In genomic region chr19:12513531-12514061, GRCh38 we compare ENCODE assay signal across 14 cellular contexts. TPM values are rescaled to one million over a fixed set of nuclear protein-coding genes. Genes with fewer than 3 reads are reported as not detected.
A peak's percentile ranks its signal among the peaks of the same experiment; 100 is the strongest.
DNase-seq lines count a peak whose midpoint lies in the region; ATAC-seq and TF ChIP-seq lines count a peak whose summit lies in the region.
"Had no signal": no experiment of that assay in that cellular context is flagged by ENCODE, and none has a peak within 500 bp of the region (broad histone marks: within the 10 kb centered on the region; RNA-seq: fewer than 3 reads in every experiment).

No MANE protein-coding gene starts in this region.

- H3K36me3 Mint-ChIP-seq in GM23338 (ENCODE audit: low read depth): peaks cover 44% of the 10 kb centered on the region

- TF ChIP-seq CTCF in GM23338 (conservative IDR thresholded peaks at IDR 0.05; ENCODE audit: low read depth in 2 of 2): peak; percentile 47 to 71

- no peak overlapping the region for H2AK5ac ChIP-seq in mesenchymal stem cell (ENCODE audit: low read length, severe bottlenecking)

- H4K20me1 ChIP-seq in GM23338 (replicated peaks; ENCODE audit: insufficient read depth): no peaks in the 10 kb centered on the region

- ATAC-seq in GM23338 (peak; percentile 62), HG02885 (IDR thresholded peaks at IDR 0.05; ENCODE audit: poor library complexity, unreplicated experiment) (no peak)
- ATAC-seq: GM12878 had no signal

- H3K27ac Mint-ChIP-seq in GM23338: no peak overlapping the region
- H3K27ac Mint-ChIP-seq: mesothelial cell of epicardium had no signal

- no peaks in the 10 kb centered on the region for H3F3A ChIP-seq in GM23338 (replicated peaks; ENCODE audit: low read depth)

- no peak overlapping the region for H3K4me3 Mint-ChIP-seq in GM23338
- H3K4me3 Mint-ChIP-seq: mesothelial cell of epicardium had no signal

- no peak overlapping the region for H2BK120ac ChIP-seq in mesenchymal stem cell (ENCODE audit: low read depth, low read length)

- DNase-seq in GM23338 (ENCODE audit: low spot score) (peak; percentile 75), caudate nucleus (lab: John Stamatoyannopoulos, UW) (peak in 53 of 61 donors; percentile 7 to 93 (median 53)), hypothalamus (lab: John Stamatoyannopoulos, UW) (peak in 43 of 51 donors; percentile 1 to 87 (median 49)), pons (ENCODE audit: low spot score) (peak; percentile 32), SK-N-DZ (ENCODE audit: low spot score) (no peak), mesenchymal stem cell (no peak), NCI-H1436 (lab: John Stamatoyannopoulos, UW) (no peak)
- DNase-seq: KBM-7, NCI-H1417 treated with DMSO at 0.1 percent for 48 hours, NCI-H446 had no signal

- no peak overlapping the region for H3K4me3 ChIP-seq in GM23338
- H3K4me3 ChIP-seq in mesenchymal stem cell (ENCODE audit: insufficient read depth in 1 of 2, low read depth in 1 of 2, low read length in 2 of 2): no peak overlapping the region
- H3K4me3 ChIP-seq: GM12878, suprapubic skin had no signal

- H2BK15ac ChIP-seq in mesenchymal stem cell (ENCODE audit: low read depth, poor library complexity, severe bottlenecking): no peak overlapping the region

- H3K4me1 Mint-ChIP-seq in GM23338: no peaks in the 10 kb centered on the region
- H3K4me1 Mint-ChIP-seq: mesothelial cell of epicardium had no signal

- H3K9me2 ChIP-seq in GM23338 (ENCODE audit: insufficient read depth): peaks cover 8% of the 10 kb centered on the region; the same call in 1 of the 2 replicates

- no peaks in the 10 kb centered on the region for H3K79me2 ChIP-seq in GM23338 (replicated peaks; ENCODE audit: insufficient read depth)

- H2BK5ac ChIP-seq in mesenchymal stem cell (ENCODE audit: low read depth, low read length, poor library complexity, severe bottlenecking): no peak overlapping the region

- H3K4me1 ChIP-seq in GM23338 (ENCODE audit: insufficient read depth) (no peaks in the 10 kb centered on the region), mesenchymal stem cell (ENCODE audit: control insufficient read depth, insufficient read depth, low read depth, low read length) (no peaks in the 10 kb centered on the region)
- H3K4me1 ChIP-seq: suprapubic skin had no signal

- no peak overlapping the region for H3K4ac ChIP-seq in mesenchymal stem cell (ENCODE audit: low read depth in 1 of 2, low read length in 2 of 2)

- peaks cover 8% of the 10 kb centered on the region for H3K27me3 Mint-ChIP-seq in GM23338 (ENCODE audit: insufficient read depth, low read depth, poor library complexity)

- WGBS in mesenchymal stem cell: 96% methylated on average over 35 of the region's 35 CpGs

- no peak overlapping the region for H3K18ac ChIP-seq in mesenchymal stem cell (ENCODE audit: low read depth in 1 of 2, low read length in 2 of 2)

- no peak overlapping the region for H4K8ac ChIP-seq in mesenchymal stem cell (ENCODE audit: low read length)

- no peak overlapping the region for H2BK12ac ChIP-seq in mesenchymal stem cell (ENCODE audit: low read length in 2 of 2)

- peaks cover 71% of the 10 kb centered on the region for H3K9me3 ChIP-seq in mesenchymal stem cell (ENCODE audit: control insufficient read depth, low read length)
- H3K9me3 ChIP-seq: suprapubic skin had no signal

- H3K23ac ChIP-seq in mesenchymal stem cell (ENCODE audit: low read length in 2 of 2): no peak overlapping the region

- H3K4me2 ChIP-seq in GM23338: no peak overlapping the region
- H3K4me2 ChIP-seq in mesenchymal stem cell (ENCODE audit: low read length, poor library complexity, severe bottlenecking): no peak overlapping the region

- H3K27me3 ChIP-seq in GM23338 (ENCODE audit: insufficient read depth): no peaks in the 10 kb centered on the region
- no peaks in the 10 kb centered on the region for H3K27me3 ChIP-seq in mesenchymal stem cell (ENCODE audit: control insufficient read depth in 1 of 2, insufficient read depth in 1 of 2, low read length in 2 of 2)
- H3K27me3 ChIP-seq: suprapubic skin had no signal

- H3K27ac ChIP-seq in GM23338 (ENCODE audit: low read depth): no peak overlapping the region
- H3K27ac ChIP-seq in caudate nucleus (ENCODE audit: low read depth, low read length): peak overlapping the region; percentile 26
- H3K27ac ChIP-seq in mesenchymal stem cell (ENCODE audit: low read length, poor library complexity, severe bottlenecking): no peak overlapping the region
- H3K27ac ChIP-seq: suprapubic skin had no signal

- H3K79me1 ChIP-seq in mesenchymal stem cell (replicated peaks; ENCODE audit: low read length, poor library complexity, severe bottlenecking): peaks cover 4% of the 10 kb centered on the region

- no peaks in the 10 kb centered on the region for H3K36me3 ChIP-seq in GM23338 (ENCODE audit: insufficient read depth)
- peaks cover 4% of the 10 kb centered on the region in 2 experiments for H3K36me3 ChIP-seq in mesenchymal stem cell (ENCODE audit: control insufficient read depth in 1 of 2, insufficient read depth in 2 of 2, low read depth in 1 of 2, low read length in 2 of 2)

- H4K91ac ChIP-seq in mesenchymal stem cell (ENCODE audit: low read length): no peak overlapping the region

- H2AFZ ChIP-seq in GM23338 (no peak overlapping the region), mesenchymal stem cell (ENCODE audit: low read depth, low read length) (no peak overlapping the region)

- H3K14ac ChIP-seq in mesenchymal stem cell (ENCODE audit: low read length in 2 of 2): no peak overlapping the region

- H3K9me3 Mint-ChIP-seq in GM23338: peaks cover 78% of the 10 kb centered on the region

- no peak overlapping the region for H3K9ac ChIP-seq in mesenchymal stem cell (ENCODE audit: low read length)

TF ChIP-seq in GM23338, 12 proteins besides CTCF, POLR2A, EP300 and RAD21 (continues in another document):
- TF ChIP-seq ETS1 (IDR thresholded peaks at IDR 0.05): no peak
- TF ChIP-seq POLR2AphosphoS5 (IDR thresholded peaks at IDR 0.05; ENCODE audit: low read depth): no peak
- no peak for TF ChIP-seq NANOG (IDR thresholded peaks at IDR 0.05; ENCODE audit: borderline replicate concordance)
- no peak for TF ChIP-seq CREB1 (CRISPR knock-in tag; IDR thresholded peaks at IDR 0.05; ENCODE audit: low read depth)
- no peak for TF ChIP-seq REST (IDR thresholded peaks at IDR 0.05; ENCODE audit: unreplicated experiment)

RNA-seq across cellular contexts. Expression of gene ZNF709, which starts 29.0 kb away (rescaled TPM):
- 1.8 and 2.7 TPM in 2 replicates for total RNA-seq in GM23338 (2014; rRNA removed; shearing (Covaris generic))
- polyA plus RNA-seq in GM23338 (2016; fragmentation: Nextera tagmentation; extraction: Ambion mirVana): 0.82 and 0.94 TPM in 2 replicates
- polyA plus RNA-seq in SK-N-DZ (2014; cell fraction: cytosol; rRNA removed): 4.6 and 6.4 TPM in 2 replicates
- polyA plus RNA-seq in SK-N-DZ (2014; cell fraction: nucleus; rRNA removed): 3.6 and 6.4 TPM in 2 replicates
- 0.66 TPM for polyA plus RNA-seq in mesenchymal stem cell (2013, experiment 1 of 2)
- polyA plus RNA-seq in mesenchymal stem cell (2013, experiment 2 of 2): 0.68 TPM

RNA-seq across cellular contexts. Expression of gene ZNF564, which starts 37.7 kb away (rescaled TPM):
- total RNA-seq in GM23338 (2014; rRNA removed; shearing (Covaris generic)): 8.6 and 8.9 TPM in 2 replicates
- polyA plus RNA-seq in GM23338 (2016; fragmentation: Nextera tagmentation; extraction: Ambion mirVana): 5.8 and 7.1 TPM in 2 replicates
- 2.8 and 4.0 TPM in 2 replicates for polyA plus RNA-seq in SK-N-DZ (2014; cell fraction: cytosol; rRNA removed)
- polyA plus RNA-seq in SK-N-DZ (2014; cell fraction: nucleus; rRNA removed): 2.7 and 5.5 TPM in 2 replicates
- 2.1 TPM for polyA plus RNA-seq in mesenchymal stem cell (2013, experiment 1 of 2)
- polyA plus RNA-seq in mesenchymal stem cell (2013, experiment 2 of 2): 2.3 TPM

Comparison
In these comparisons a context has a peak if more than half of its experiments do, and no peak if none do; other contexts are left out.
1. DNase-seq: peak in GM23338 (single experiment), caudate nucleus (53 of 61), hypothalamus (43 of 51) and pons (single experiment); none in SK-N-DZ (single experiment), mesenchymal stem cell (single experiment) and NCI-H1436 (single experiment).